In genomic region chr3:9917820-9918219, GRCh38 we compare ENCODE assay signal across 12 cellular contexts. TPM values are rescaled to one million over a fixed set of nuclear protein-coding genes. Genes with fewer than 3 reads are reported as not detected.
A peak's percentile ranks its signal among the peaks of the same experiment; 100 is the strongest.
DNase-seq lines count a peak whose midpoint lies in the region; ATAC-seq, FAIRE-seq and TF ChIP-seq lines count a peak whose summit lies in the region.
"Had no signal": no experiment of that assay in that cellular context is flagged by ENCODE, and none has a peak within 500 bp of the region (broad histone marks: within the 10 kb centered on the region; RNA-seq: fewer than 3 reads in every experiment).

No MANE protein-coding gene starts in this region.

- H3K56ac ChIP-seq in H1 (replicated peaks; ENCODE audit: insufficient read length, low read depth, low read length): no peak overlapping the region

- H3K4me1 Mint-ChIP-seq in mesothelial cell of epicardium: peaks cover 22% of the 10 kb centered on the region

- H2AK5ac ChIP-seq in H1 (ENCODE audit: low read depth, low read length): peak overlapping the region; percentile 77; the same call in 1 of the 2 replicates

- H3K9ac ChIP-seq in PC-3 (ENCODE audit: low read length) (peak overlapping the region; percentile 94), H1 (replicated peaks in 1 of 4; ENCODE audit: extremely low read depth in 1 of 4, low read depth in 3 of 4, low read length in 3 of 4) (no peak overlapping the region)

- no peak for TF ChIP-seq RAD21 in H1 (IDR thresholded peaks at IDR 0.05 in 1 of 2, conservative IDR thresholded peaks at IDR 0.05 in 1 of 2; ENCODE audit: low read depth in 2 of 2, low read length in 2 of 2)

- POLR2A ChIA-PET in PC-3 (lab: Charles Lee; ENCODE audit: unreplicated experiment) (interaction anchor here (0.7 kb wide), 1 partner anchor 13 kb away, joined by 6 read pairs; no protein-coding TSS in a partner anchor), H1 (lab: Charles Lee; ENCODE audit: partially characterized antibody) (interaction anchor here (0.8 to 1.3 kb wide), 4 partner anchors 11 to 26 kb away, joined by 3 to 4 read pairs (median 4); no protein-coding TSS in a partner anchor)

- H2BK15ac ChIP-seq in H1 (ENCODE audit: low read length): no peak overlapping the region; the same call in 1 of the 2 replicates

- H3K18ac ChIP-seq in H1 (ENCODE audit: extremely low read depth, low read length): no peak overlapping the region

- no peak overlapping the region for H2BK120ac ChIP-seq in H1 (replicated peaks; ENCODE audit: low read depth, low read length)

- no peak overlapping the region for H4K5ac ChIP-seq in H1 (ENCODE audit: insufficient read length, low read depth, low read length)

- peak overlapping the region; percentile 99; the same call in 1 of the 2 replicates for H3K27ac ChIP-seq in PC-3 (ENCODE audit: low read length)
- H3K27ac ChIP-seq in H1 (ENCODE audit: low read depth, low read length): no peak overlapping the region
- H3K27ac ChIP-seq in tibial artery: peak overlapping the region; percentile 92 to 95

- H3K4me2 ChIP-seq in PC-3 (ENCODE audit: low read length): peak overlapping the region; percentile 99
- peak overlapping the region in 1 of 2 experiments; percentile 74; a peak in 1 of 4 replicates for H3K4me2 ChIP-seq in H1 (ENCODE audit: insufficient read depth in 1 of 2, low read depth in 2 of 2, low read length in 2 of 2)

- H4K8ac ChIP-seq in H1 (ENCODE audit: extremely low read depth, insufficient read depth, low read length): no peak overlapping the region; the same call in 1 of the 2 replicates

- H2BK5ac ChIP-seq in H1 (ENCODE audit: low read depth, low read length): no peak overlapping the region

- H3K23ac ChIP-seq in H1 (ENCODE audit: insufficient read length): no peak overlapping the region

- no peaks in the 10 kb centered on the region for H3K9me3 ChIP-seq in PC-3 (ENCODE audit: low read length)
- no peaks in the 10 kb centered on the region for H3K9me3 ChIP-seq in H1 (ENCODE audit: insufficient read depth in 2 of 2, low read depth in 1 of 2, low read length in 1 of 2)
- no peaks in the 10 kb centered on the region for H3K9me3 ChIP-seq in tibial artery

- no peaks in the 10 kb centered on the region for H3K27me3 Mint-ChIP-seq in mesothelial cell of epicardium (ENCODE audit: low read depth)

- H3K4me3 ChIP-seq in PC-3 (ENCODE audit: low read length) (peak overlapping the region; percentile 75), H1 (ENCODE audit: extremely low read depth in 1 of 4, insufficient read depth in 2 of 4, low read depth in 3 of 4, low read length in 4 of 4) (no peak overlapping the region), tibial artery (peak overlapping the region; percentile 55 to 73)

- H3K23me2 ChIP-seq in H1 (ENCODE audit: low read depth, low read length): peaks cover 10% of the 10 kb centered on the region; the same call in 1 of the 2 replicates

- peak overlapping the region; percentile 58 for H3K4ac ChIP-seq in H1 (replicated peaks; ENCODE audit: insufficient read length, low read depth, low read length)

- peak overlapping the region; percentile 85 for H3K27ac Mint-ChIP-seq in mesothelial cell of epicardium
- H3K27ac Mint-ChIP-seq: activated CD8-positive, alpha-beta memory T cell treated with anti-CD3 and anti-CD28 coated beads, Interleukin-2, amount 10 ng/mL, durations not matched to agents 7 days and 5 days had no signal

- intact Hi-C loops in PC-3 (cut with micrococcal nuclease): loop anchor here (2.0 to 5.0 kb wide), 3 partner anchors 36 to 59 kb away; partner anchors contain the start of gene CIDEC
- intact Hi-C loops in tibial artery (cut with DNase I; ENCODE audit: low total_unique reads): loop anchor here (5.0 kb wide), 2 partner anchors 56 to 76 kb away; partner anchors contain the start of gene RPUSD3

- TF ChIP-seq CTCF in PC-3 (conservative IDR thresholded peaks at IDR 0.05; ENCODE audit: low read depth, low read length) (no peak), H1 (IDR thresholded peaks at IDR 0.05; ENCODE audit: control extremely low read depth in 1 of 3, insufficient read depth in 1 of 3, low read depth in 1 of 3, low read length in 3 of 3) (no peak), mesothelial cell of epicardium (IDR thresholded peaks at IDR 0.05; ENCODE audit: unreplicated experiment) (no peak), tibial artery (IDR thresholded peaks at IDR 0.05) (no peak)

- H4K20me1 ChIP-seq in PC-3 (ENCODE audit: low read length) (no peaks in the 10 kb centered on the region), H1 (replicated peaks in 1 of 2; ENCODE audit: control insufficient read depth in 1 of 2, insufficient read depth in 2 of 2, low read length in 2 of 2) (no peaks in the 10 kb centered on the region)

- no peaks in the 10 kb centered on the region for H3K79me1 ChIP-seq in H1 (ENCODE audit: low read depth, low read length)

- no peak overlapping the region for H2BK12ac ChIP-seq in H1 (ENCODE audit: low read depth, low read length)

- H2BK20ac ChIP-seq in H1 (ENCODE audit: low read length): no peak overlapping the region

- H3K27me3 ChIP-seq in PC-3 (ENCODE audit: low read length) (no peaks in the 10 kb centered on the region), H1 (replicated peaks in 1 of 4; ENCODE audit: control insufficient read depth in 3 of 4, extremely low read depth in 1 of 4, insufficient read depth in 3 of 4, low read length in 3 of 4) (peaks cover 0 to 18% (median 10%) of the 10 kb centered on the region in 4 experiments; a peak in 5 of 7 replicates), tibial artery (no peaks in the 10 kb centered on the region)

- peak overlapping the region; percentile 28 for H3K4me3 Mint-ChIP-seq in mesothelial cell of epicardium
- H3K4me3 Mint-ChIP-seq: activated CD8-positive, alpha-beta memory T cell treated with anti-CD3 and anti-CD28 coated beads, Interleukin-2, amount 10 ng/mL, durations not matched to agents 7 days and 5 days had no signal

- no peaks in the 10 kb centered on the region for H3F3A ChIP-seq in PC-3 (ENCODE audit: low read length, unreplicated experiment)

- no peak for ATAC-seq in PC-3
- no peak for ATAC-seq in GM19035 (IDR thresholded peaks at IDR 0.05; ENCODE audit: unreplicated experiment)
- ATAC-seq: activated CD8-positive, alpha-beta memory T cell treated with anti-CD3 and anti-CD28 coated beads, Interleukin-2, amount 10 ng/mL, durations not matched to agents 7 days and 5 days had no signal

- no peaks in the 10 kb centered on the region for H3K9me3 Mint-ChIP-seq in mesothelial cell of epicardium

- no peaks in the 10 kb centered on the region for H3K9me2 ChIP-seq in PC-3 (replicated peaks; ENCODE audit: low read length)

- no peak overlapping the region for H4K91ac ChIP-seq in H1 (replicated peaks; ENCODE audit: insufficient read length, low read length)

- no peak overlapping the region for H2AFZ ChIP-seq in PC-3 (ENCODE audit: low read length)
- H2AFZ ChIP-seq in H1 (ENCODE audit: low read length): no peak overlapping the region

- TF ChIP-seq POLR2A in H1 (IDR thresholded peaks at IDR 0.05; ENCODE audit: control extremely low read depth in 1 of 2, low read depth in 2 of 2, low read length in 2 of 2): no peak

- H3K79me2 ChIP-seq in PC-3 (ENCODE audit: low read length) (peaks cover 26% of the 10 kb centered on the region), H1 (ENCODE audit: control insufficient read depth in 1 of 2, insufficient read depth in 2 of 2, low read length in 2 of 2) (no peaks in the 10 kb centered on the region)

- WGBS in H1 (ENCODE audit: extremely low coverage in 1 of 2, insufficient coverage in 1 of 2, insufficient read length in 1 of 2, insufficient replicate concordance in 2 of 2, low coverage in 1 of 2, low lambda C conversion rate in 2 of 2, missing lambda C conversion rate in 1 of 2), 2 experiments: 99% methylated on average over 10 of the region's 10 CpGs; no CpG with 5 or more reads in 1 of the 2 experiments

- TF ChIP-seq EP300 in H1 (IDR thresholded peaks at IDR 0.05; ENCODE audit: borderline replicate concordance in 1 of 2, low read depth in 2 of 2, low read length in 2 of 2): no peak

- H3K36me3 Mint-ChIP-seq in mesothelial cell of epicardium: peaks cover 3% of the 10 kb centered on the region
- H3K36me3 Mint-ChIP-seq: activated CD8-positive, alpha-beta memory T cell treated with anti-CD3 and anti-CD28 coated beads, Interleukin-2, amount 10 ng/mL, durations not matched to agents 7 days and 5 days had no signal

- H3K4me1 ChIP-seq in PC-3 (ENCODE audit: insufficient read depth, low read length) (peaks cover 52% of the 10 kb centered on the region), H1 (replicated peaks in 1 of 4; ENCODE audit: control insufficient read depth in 3 of 4, insufficient read depth in 4 of 4, low read length in 3 of 4) (peaks cover 0 to 20% (median 17%) of the 10 kb centered on the region in 4 experiments; a peak in 6 of 7 replicates), tibial artery (peaks cover 5 to 57% (median 40%) of the 10 kb centered on the region in 4 donors)

- FAIRE-seq in H1 (lab: Jason Lieb, UNC): no peak

- CTCF ChIA-PET in PC-3 (lab: Charles Lee): no interaction called here
- CTCF ChIA-PET in H1 (lab: Charles Lee; ENCODE audit: partially characterized antibody): interaction anchor here (0.6 to 9.1 kb wide), 5 partner anchors 13 to 90 kb away, joined by 3 to 76 read pairs (median 3); partner anchors contain the start of genes CRELD1 and IL17RE

- H3K36me3 ChIP-seq in PC-3 (ENCODE audit: low read depth, low read length) (0 out of 2 replicates have a peak, but pooled peaks cover 2% of the 10 kb centered on the region), H1 (ENCODE audit: control insufficient read depth in 2 of 4, insufficient read depth in 4 of 4, low read length in 3 of 4) (no peaks in the 10 kb centered on the region), tibial artery (peaks cover 0 to 24% (median 13%) of the 10 kb centered on the region in 3 donors)

- DNase-seq in PC-3: no peak
- no peak for DNase-seq in H1 (ENCODE audit: low read depth in 1 of 2, low spot score in 2 of 2)
- DNase-seq in mesothelial cell of epicardium (ENCODE audit: low spot score in 2 of 2, unreplicated experiment in 2 of 2): no peak
- DNase-seq in tibial artery: no peak
- no peak for DNase-seq in NCI-H187 (lab: John Stamatoyannopoulos, UW)
- DNase-seq in GM03348 (ENCODE audit: low spot score): no peak
- no peak for DNase-seq in DMS79 treated with DMSO at 0.1 percent for 48 hours (lab: John Stamatoyannopoulos, UW)
- DNase-seq: activated CD8-positive, alpha-beta memory T cell treated with anti-CD3 and anti-CD28 coated beads, Interleukin-2, amount 10 ng/mL, durations not matched to agents 7 days and 5 days; left colon; NCI-H1105 treated with DMSO at 0.1 percent for 48 hours; NK-92 treated with Interleukin-12 subunit alpha and Interleukin-12 subunit beta, amount 100 ng/mL, for 24 hours had no signal

- no peak overlapping the region for H3K14ac ChIP-seq in H1 (ENCODE audit: insufficient read length)

- no TSS peak for BruUV-seq in PC-3 (replicated peaks; lab: Mats Ljungman, UMichigan)

RNA-seq across cellular contexts. Expression of gene IL17RC, which starts 0.9 kb away (rescaled TPM):
- total RNA-seq in PC-3 (2014; rRNA removed) (116 and 138 TPM in 2 replicates), mesothelial cell of epicardium (28.8 to 30.2 TPM (median 29.6 TPM) in 3 replicates)
- total RNA-seq in H1 (2021; fragmentation: NEBNext Ultra II Directional; extraction: Animal tissue kit (Norgen Biotek cat#: 25700)): 9.1 and 11.8 TPM in 2 replicates
- 13.0 and 15.4 TPM in 2 replicates for polyA plus RNA-seq in H1 (2011; rRNA removed)
- 12.8 TPM for polyA plus RNA-seq in H1 (2011; cell fraction: cytosol; rRNA removed)
- 46.4 TPM for polyA plus RNA-seq in H1 (2011; cell fraction: nucleus; rRNA removed)
- polyA plus RNA-seq in H1 (2012, experiment 1 of 2): 8.9 to 12.4 TPM (median 11.2 TPM) in 4 replicates
- 11.1 TPM for polyA plus RNA-seq in H1 (2012, experiment 2 of 2)
- polyA plus RNA-seq in H1 (2013, experiment 1 of 2): 11.0 TPM
- polyA plus RNA-seq in H1 (2013, experiment 2 of 2): 10.3 TPM
- 7.5 and 7.8 TPM in 2 replicates for polyA minus RNA-seq in H1 (2011; rRNA and poly(A)+ RNA removed)
- 7.0 TPM for polyA minus RNA-seq in H1 (2011; cell fraction: cytosol; rRNA and poly(A)+ RNA removed)
- polyA minus RNA-seq in H1 (2011; cell fraction: nucleus; rRNA and poly(A)+ RNA removed): 12.9 TPM

RNA-seq across cellular contexts. Expression of gene IL17RE, which starts 15.2 kb away (rescaled TPM):
- 4.0 and 4.7 TPM in 2 replicates for total RNA-seq in PC-3 (2014; rRNA removed)
- 4.4 and 4.9 TPM in 2 replicates for total RNA-seq in H1 (2021; fragmentation: NEBNext Ultra II Directional; extraction: Animal tissue kit (Norgen Biotek cat#: 25700))
- 3.4 and 3.8 TPM in 2 replicates for polyA plus RNA-seq in H1 (2011; rRNA removed)
- polyA plus RNA-seq in H1 (2011; cell fraction: cytosol; rRNA removed): 4.0 TPM
- 13.4 TPM for polyA plus RNA-seq in H1 (2011; cell fraction: nucleus; rRNA removed)
- polyA plus RNA-seq in H1 (2012, experiment 1 of 2): 1.9 to 3.6 TPM (median 3.2 TPM) in 4 replicates
- polyA plus RNA-seq in H1 (2012, experiment 2 of 2): 2.1 TPM
- 4.8 TPM for polyA plus RNA-seq in H1 (2013, experiment 1 of 2)
- polyA plus RNA-seq in H1 (2013, experiment 2 of 2): 4.4 TPM
- 1.6 and 2.0 TPM in 2 replicates for polyA minus RNA-seq in H1 (2011; rRNA and poly(A)+ RNA removed)
- 1.2 TPM for polyA minus RNA-seq in H1 (2011; cell fraction: cytosol; rRNA and poly(A)+ RNA removed)
- 4.7 TPM for polyA minus RNA-seq in H1 (2011; cell fraction: nucleus; rRNA and poly(A)+ RNA removed)
- total RNA-seq in mesothelial cell of epicardium: 22.1 to 24.1 TPM (median 23.6 TPM) in 3 replicates

RNA-seq across cellular contexts. Expression of gene CRELD1, which starts 15.8 kb away (rescaled TPM):
- total RNA-seq in PC-3 (2014; rRNA removed) (22.0 and 28.3 TPM in 2 replicates), mesothelial cell of epicardium (39.8 to 42.3 TPM (median 40.5 TPM) in 3 replicates)
- total RNA-seq in H1 (2021; fragmentation: NEBNext Ultra II Directional; extraction: Animal tissue kit (Norgen Biotek cat#: 25700)): 12.4 and 12.9 TPM in 2 replicates
- 15.1 and 19.1 TPM in 2 replicates for polyA plus RNA-seq in H1 (2011; rRNA removed)
- polyA plus RNA-seq in H1 (2011; cell fraction: cytosol; rRNA removed): 24.7 TPM
- 41.4 TPM for polyA plus RNA-seq in H1 (2011; cell fraction: nucleus; rRNA removed)
- 13.2 to 19.2 TPM (median 18.5 TPM) in 4 replicates for polyA plus RNA-seq in H1 (2012, experiment 1 of 2)
- 11.6 TPM for polyA plus RNA-seq in H1 (2012, experiment 2 of 2)
- polyA plus RNA-seq in H1 (2013, experiment 1 of 2): 10.6 TPM
- 9.0 TPM for polyA plus RNA-seq in H1 (2013, experiment 2 of 2)
- 8.6 and 8.9 TPM in 2 replicates for polyA minus RNA-seq in H1 (2011; rRNA and poly(A)+ RNA removed)
- polyA minus RNA-seq in H1 (2011; cell fraction: cytosol; rRNA and poly(A)+ RNA removed): 6.2 TPM
- polyA minus RNA-seq in H1 (2011; cell fraction: nucleus; rRNA and poly(A)+ RNA removed): 9.6 TPM

RNA-seq across cellular contexts. Expression of gene JAGN1, which starts 27.4 kb away (rescaled TPM):
- total RNA-seq in PC-3 (2014; rRNA removed) (32.5 and 34.1 TPM in 2 replicates), mesothelial cell of epicardium (32.1 to 34.8 TPM (median 32.3 TPM) in 3 replicates)
- total RNA-seq in H1 (2021; fragmentation: NEBNext Ultra II Directional; extraction: Animal tissue kit (Norgen Biotek cat#: 25700)): 26.8 and 26.9 TPM in 2 replicates
- 42.9 and 51.6 TPM in 2 replicates for polyA plus RNA-seq in H1 (2011; rRNA removed)
- 31.9 TPM for polyA plus RNA-seq in H1 (2011; cell fraction: cytosol; rRNA removed)
- 23.5 TPM for polyA plus RNA-seq in H1 (2011; cell fraction: nucleus; rRNA removed)
- 22.1 to 34.0 TPM (median 32.3 TPM) in 4 replicates for polyA plus RNA-seq in H1 (2012, experiment 1 of 2)
- polyA plus RNA-seq in H1 (2012, experiment 2 of 2): 36.1 TPM
- 24.1 TPM for polyA plus RNA-seq in H1 (2013, experiment 1 of 2)
- 28.1 TPM for polyA plus RNA-seq in H1 (2013, experiment 2 of 2)
- polyA minus RNA-seq in H1 (2011; rRNA and poly(A)+ RNA removed): 46.3 and 49.0 TPM in 2 replicates
- polyA minus RNA-seq in H1 (2011; cell fraction: cytosol; rRNA and poly(A)+ RNA removed): 18.8 TPM
- polyA minus RNA-seq in H1 (2011; cell fraction: nucleus; rRNA and poly(A)+ RNA removed): 17.8 TPM

RNA-seq across cellular contexts. Expression of gene PRRT3, which starts 34.4 kb away (rescaled TPM):
- total RNA-seq in PC-3 (2014; rRNA removed) (4.4 and 5.0 TPM in 2 replicates), mesothelial cell of epicardium (8.2 to 9.2 TPM (median 8.3 TPM) in 3 replicates)
- 8.4 and 9.2 TPM in 2 replicates for total RNA-seq in H1 (2021; fragmentation: NEBNext Ultra II Directional; extraction: Animal tissue kit (Norgen Biotek cat#: 25700))
- polyA plus RNA-seq in H1 (2011; rRNA removed): 9.0 and 10.0 TPM in 2 replicates
- 8.0 TPM for polyA plus RNA-seq in H1 (2011; cell fraction: cytosol; rRNA removed)
- 16.5 TPM for polyA plus RNA-seq in H1 (2011; cell fraction: nucleus; rRNA removed)
- 3.3 to 7.9 TPM (median 6.0 TPM) in 4 replicates for polyA plus RNA-seq in H1 (2012, experiment 1 of 2)
- polyA plus RNA-seq in H1 (2012, experiment 2 of 2): 5.7 TPM
- 9.2 TPM for polyA plus RNA-seq in H1 (2013, experiment 1 of 2)
- polyA plus RNA-seq in H1 (2013, experiment 2 of 2): 7.5 TPM
- polyA minus RNA-seq in H1 (2011; rRNA and poly(A)+ RNA removed): 18.5 and 23.8 TPM in 2 replicates
- polyA minus RNA-seq in H1 (2011; cell fraction: cytosol; rRNA and poly(A)+ RNA removed): 7.2 TPM
- polyA minus RNA-seq in H1 (2011; cell fraction: nucleus; rRNA and poly(A)+ RNA removed): 29.8 TPM

Comparison
In these comparisons a context has a peak if more than half of its experiments do, and no peak if none do; other contexts are left out.
1. H3K4me3 ChIP-seq: peak in PC-3 (single experiment) and tibial artery (2 of 2); none in H1 (0 of 4).